ENCODE assay signal across 12 cellular contexts in genomic region chr10:48505394-48506112, GRCh38.
DNase-seq lines count a peak whose midpoint lies in the region; ATAC-seq and TF ChIP-seq lines count a peak whose summit lies in the region.
"Had no signal": no experiment of that assay in that cellular context is flagged by ENCODE, and none has a peak within 500 bp of the region (broad histone marks: within the 10 kb centered on the region; RNA-seq: fewer than 3 reads in every experiment).

No MANE protein-coding gene starts in this region.

- no peak overlapping the region for H3K23ac ChIP-seq in trophoblast cell (ENCODE audit: low read length)

- CTCF ChIA-PET in activated CD8-positive, alpha-beta T cell treated with anti-CD3 and anti-CD28 coated beads, Interleukin-2, amount 10 ng/mL, durations not matched to agents 7 days and 5 days (lab: Charles Lee) = interaction anchor here (1.7 kb wide), 1 partner anchor 142 kb away, joined by 15 read pairs; no protein-coding TSS in a partner anchor
- CTCF ChIA-PET in activated CD8-positive, alpha-beta T cell treated with anti-CD3 and anti-CD28 coated beads for 36 hours (lab: Charles Lee) = interaction anchor here (1.2 to 2.5 kb wide), 3 partner anchors 136 to 144 kb away, joined by 3 to 15 read pairs (median 3); no protein-coding TSS in a partner anchor
- CTCF ChIA-PET in PC-3 (lab: Charles Lee) = interaction anchor here (0.6 to 1.4 kb wide), 3 partner anchors 61 to 143 kb away, joined by 3 to 16 read pairs (median 8); no protein-coding TSS in a partner anchor

- intact Hi-C loops in activated CD8-positive, alpha-beta T cell treated with anti-CD3 and anti-CD28 coated beads for 36 hours (cut with micrococcal nuclease) = loop anchor here (10.0 kb wide), 1 partner anchor 141 kb away; no protein-coding TSS in a partner anchor
- intact Hi-C loops in PC-3 (cut with micrococcal nuclease) = loop anchor here (1.0 to 5.0 kb wide), 3 partner anchors 61 to 152 kb away; no protein-coding TSS in a partner anchor
- intact Hi-C loops in stomach (cut with DNase I; ENCODE audit: low total_unique reads) = no loop called here

- H3K14ac ChIP-seq in trophoblast cell (ENCODE audit: low read length) = no peak overlapping the region

- H3K27me3 ChIP-seq in PC-3 (ENCODE audit: low read length) = no peaks in the 10 kb centered on the region
- no peaks in the 10 kb centered on the region for H3K27me3 ChIP-seq in fibroblast of lung (ENCODE audit: control insufficient read depth, insufficient read depth, low read length)
- no peaks in the 10 kb centered on the region for H3K27me3 ChIP-seq in stomach
- no peaks in the 10 kb centered on the region for H3K27me3 ChIP-seq in trophoblast cell (ENCODE audit: insufficient read depth, low read length)
- H3K27me3 ChIP-seq: tibial artery had no signal

- no peak overlapping the region for H3K27ac Mint-ChIP-seq in activated CD8-positive, alpha-beta T cell treated with anti-CD3 and anti-CD28 coated beads, Interleukin-2, amount 10 ng/mL, durations not matched to agents 7 days and 5 days
- no peak overlapping the region for H3K27ac Mint-ChIP-seq in activated CD8-positive, alpha-beta T cell treated with anti-CD3 and anti-CD28 coated beads for 36 hours
- H3K27ac Mint-ChIP-seq: activated B cell treated with CpG ODN at 0.5 μM for 24 hours had no signal

- 74 to 79% (median 76%) methylated on average over 14 to 15 of the region's 15 CpGs for WGBS in stomach, 5 donors
- WGBS in trophoblast cell (ENCODE audit: extremely low coverage, insufficient coverage, insufficient read length) = no CpG with 5 or more reads among the region's 15 CpGs

- no peak overlapping the region for H3K4me2 ChIP-seq in PC-3 (ENCODE audit: low read length)
- no peak overlapping the region for H3K4me2 ChIP-seq in fibroblast of lung (ENCODE audit: extremely low read depth, insufficient read depth, low read length)
- no peak overlapping the region for H3K4me2 ChIP-seq in trophoblast cell (ENCODE audit: low read length)

- no peak for TF ChIP-seq CTCF in activated CD8-positive, alpha-beta T cell treated with anti-CD3 and anti-CD28 coated beads for 36 hours (IDR thresholded peaks at IDR 0.05)
- TF ChIP-seq CTCF in PC-3 (conservative IDR thresholded peaks at IDR 0.05; ENCODE audit: low read depth, low read length) = peak; percentile 48
- peak; percentile 4 to 26 for TF ChIP-seq CTCF in fibroblast of lung (conservative IDR thresholded peaks at IDR 0.05 in 1 of 2, IDR thresholded peaks at IDR 0.05 in 1 of 2; ENCODE audit: low read depth in 1 of 2, low read length in 2 of 2)
- TF ChIP-seq CTCF in stomach (IDR thresholded peaks at IDR 0.05) = no peak

- H2BK12ac ChIP-seq in trophoblast cell (ENCODE audit: low read length) = no peak overlapping the region

- H3K36me3 Mint-ChIP-seq in activated CD8-positive, alpha-beta T cell treated with anti-CD3 and anti-CD28 coated beads, Interleukin-2, amount 10 ng/mL, durations not matched to agents 7 days and 5 days (ENCODE audit: low read depth) = no peaks in the 10 kb centered on the region
- no peaks in the 10 kb centered on the region for H3K36me3 Mint-ChIP-seq in activated CD8-positive, alpha-beta T cell treated with anti-CD3 and anti-CD28 coated beads for 36 hours (ENCODE audit: low read depth)

- no peaks in the 10 kb centered on the region for H4K20me1 ChIP-seq in PC-3 (ENCODE audit: low read length)
- H4K20me1 ChIP-seq in fibroblast of lung (ENCODE audit: control insufficient read depth, extremely low read depth, insufficient read depth, low read length) = no peaks in the 10 kb centered on the region

- no peak overlapping the region for H2AK5ac ChIP-seq in trophoblast cell (ENCODE audit: low read length)

- no peak overlapping the region for H4K12ac ChIP-seq in trophoblast cell (ENCODE audit: low read depth, low read length)

- H3K27me3 Mint-ChIP-seq in activated CD8-positive, alpha-beta T cell treated with anti-CD3 and anti-CD28 coated beads, Interleukin-2, amount 10 ng/mL, durations not matched to agents 7 days and 5 days (ENCODE audit: low read depth) = peaks cover 2% of the 10 kb centered on the region
- H3K27me3 Mint-ChIP-seq in activated CD8-positive, alpha-beta T cell treated with anti-CD3 and anti-CD28 coated beads for 36 hours = peaks cover 1% of the 10 kb centered on the region
- H3K27me3 Mint-ChIP-seq: activated B cell treated with CpG ODN at 0.5 μM for 24 hours had no signal

- H3K36me3 ChIP-seq in PC-3 (ENCODE audit: low read depth, low read length) = no peaks in the 10 kb centered on the region
- H3K36me3 ChIP-seq in fibroblast of lung (ENCODE audit: control insufficient read depth, insufficient read depth, low read length) = peaks cover 5% of the 10 kb centered on the region
- no peaks in the 10 kb centered on the region for H3K36me3 ChIP-seq in stomach
- H3K36me3 ChIP-seq in trophoblast cell (ENCODE audit: control insufficient read depth in 1 of 2, insufficient read depth in 2 of 2, low read length in 2 of 2) = no peaks in the 10 kb centered on the region
- H3K36me3 ChIP-seq: tibial artery had no signal

- H3K4me3 Mint-ChIP-seq in activated CD8-positive, alpha-beta T cell treated with anti-CD3 and anti-CD28 coated beads, Interleukin-2, amount 10 ng/mL, durations not matched to agents 7 days and 5 days = no peak overlapping the region
- H3K4me3 Mint-ChIP-seq in activated CD8-positive, alpha-beta T cell treated with anti-CD3 and anti-CD28 coated beads for 36 hours = no peak overlapping the region
- H3K4me3 Mint-ChIP-seq: activated B cell treated with CpG ODN at 0.5 μM for 24 hours had no signal

- H3K79me1 ChIP-seq in trophoblast cell (ENCODE audit: low read length) = no peaks in the 10 kb centered on the region

- H3K9me2 ChIP-seq in PC-3 (replicated peaks; ENCODE audit: low read length) = no peaks in the 10 kb centered on the region

- H4K91ac ChIP-seq in trophoblast cell (ENCODE audit: low read depth, low read length) = no peak overlapping the region

- H3K4me3 ChIP-seq in PC-3 (ENCODE audit: low read length) (no peak overlapping the region), fibroblast of lung (replicated peaks in 1 of 4; ENCODE audit: control extremely low read depth in 1 of 4, insufficient read depth in 1 of 4, low read depth in 3 of 4, low read length in 4 of 4) (no peak overlapping the region), stomach (no peak overlapping the region), trophoblast cell (ENCODE audit: low read depth, low read length) (no peak overlapping the region)
- H3K4me3 ChIP-seq: tibial artery had no signal

- ATAC-seq in activated CD8-positive, alpha-beta T cell treated with anti-CD3 and anti-CD28 coated beads, Interleukin-2, amount 10 ng/mL, durations not matched to agents 7 days and 5 days = no peak
- no peak for ATAC-seq in activated CD8-positive, alpha-beta T cell treated with anti-CD3 and anti-CD28 coated beads for 36 hours
- no peak for ATAC-seq in PC-3
- ATAC-seq in HG02981 (IDR thresholded peaks at IDR 0.05; ENCODE audit: unreplicated experiment) = no peak
- ATAC-seq in GM21825 (IDR thresholded peaks at IDR 0.05; ENCODE audit: unreplicated experiment) = no peak

- H3K4me1 ChIP-seq in PC-3 (ENCODE audit: insufficient read depth, low read length) (peaks cover 9% of the 10 kb centered on the region; the same call in 1 of the 2 replicates), fibroblast of lung (ENCODE audit: control insufficient read depth, extremely low read depth, insufficient read depth, low read length) (peaks cover 17% of the 10 kb centered on the region), stomach (no peaks in the 10 kb centered on the region), trophoblast cell (ENCODE audit: control insufficient read depth in 1 of 2, insufficient read depth in 2 of 2, low read length in 2 of 2) (no peaks in the 10 kb centered on the region)
- H3K4me1 ChIP-seq: tibial artery had no signal

- H2AFZ ChIP-seq in PC-3 (ENCODE audit: low read length) = no peak overlapping the region
- no peak overlapping the region for H2AFZ ChIP-seq in fibroblast of lung (ENCODE audit: low read length)
- no peak overlapping the region for H2AFZ ChIP-seq in trophoblast cell (ENCODE audit: insufficient read depth, low read length, poor library complexity)

- H4K8ac ChIP-seq in trophoblast cell (ENCODE audit: low read depth, low read length) = no peak overlapping the region

- no TSS peak for BruUV-seq in PC-3 (replicated peaks; lab: Mats Ljungman, UMichigan)

- H3F3A ChIP-seq in PC-3 (ENCODE audit: low read length, unreplicated experiment) = no peaks in the 10 kb centered on the region

- no peak overlapping the region for H3K27ac ChIP-seq in PC-3 (ENCODE audit: low read length)
- H3K27ac ChIP-seq in fibroblast of lung (ENCODE audit: insufficient read depth, low read length) = no peak overlapping the region
- no peak overlapping the region for H3K27ac ChIP-seq in stomach
- no peak overlapping the region for H3K27ac ChIP-seq in trophoblast cell (ENCODE audit: low read depth, low read length)
- H3K27ac ChIP-seq: tibial artery had no signal

- H3K9ac ChIP-seq in PC-3 (ENCODE audit: low read length) = no peak overlapping the region
- H3K9ac ChIP-seq in fibroblast of lung (ENCODE audit: insufficient read depth, low read length) = no peak overlapping the region
- no peak overlapping the region for H3K9ac ChIP-seq in trophoblast cell (ENCODE audit: low read length)

- H3K4me1 Mint-ChIP-seq in activated CD8-positive, alpha-beta T cell treated with anti-CD3 and anti-CD28 coated beads, Interleukin-2, amount 10 ng/mL, durations not matched to agents 7 days and 5 days (ENCODE audit: low read depth) = no peaks in the 10 kb centered on the region
- H3K4me1 Mint-ChIP-seq in activated CD8-positive, alpha-beta T cell treated with anti-CD3 and anti-CD28 coated beads for 36 hours (ENCODE audit: low read depth) = no peaks in the 10 kb centered on the region

- peak; percentile 2 for DNase-seq in activated CD8-positive, alpha-beta T cell treated with anti-CD3 and anti-CD28 coated beads, Interleukin-2, amount 10 ng/mL, durations not matched to agents 7 days and 5 days
- DNase-seq in activated CD8-positive, alpha-beta T cell treated with anti-CD3 and anti-CD28 coated beads for 36 hours = no peak
- DNase-seq in PC-3 = no peak
- DNase-seq in fibroblast of lung (ENCODE audit: low read depth in 2 of 2) = no peak
- peak; percentile 17 for DNase-seq in stomach
- DNase-seq in trophoblast cell = no peak
- DNase-seq: activated B cell treated with CpG ODN at 0.5 μM for 24 hours; activated effector memory CD4-positive, alpha-beta T cell treated with anti-CD3 and anti-CD28 coated beads, Interleukin-2, amount 50 U/mL, for 16 hours; occipital lobe had no signal

- no peaks in the 10 kb centered on the region for H3K9me3 ChIP-seq in PC-3 (ENCODE audit: low read length)
- no peaks in the 10 kb centered on the region for H3K9me3 ChIP-seq in fibroblast of lung (ENCODE audit: control insufficient read depth, insufficient read depth, low read depth, low read length)
- no peaks in the 10 kb centered on the region for H3K9me3 ChIP-seq in stomach
- no peaks in the 10 kb centered on the region for H3K9me3 ChIP-seq in trophoblast cell (ENCODE audit: insufficient read depth, low read depth, low read length)
- H3K9me3 ChIP-seq: tibial artery had no signal

- H3K9me3 Mint-ChIP-seq in activated CD8-positive, alpha-beta T cell treated with anti-CD3 and anti-CD28 coated beads, Interleukin-2, amount 10 ng/mL, durations not matched to agents 7 days and 5 days (ENCODE audit: insufficient read depth) = no peaks in the 10 kb centered on the region
- H3K9me3 Mint-ChIP-seq in activated CD8-positive, alpha-beta T cell treated with anti-CD3 and anti-CD28 coated beads for 36 hours = no peaks in the 10 kb centered on the region
- H3K9me3 Mint-ChIP-seq: activated B cell treated with CpG ODN at 0.5 μM for 24 hours had no signal

- no peak for TF ChIP-seq POLR2A in stomach (IDR thresholded peaks at IDR 0.05)

- no peak overlapping the region for H3K4ac ChIP-seq in trophoblast cell (ENCODE audit: low read depth, low read length)

- POLR2A ChIA-PET in activated CD8-positive, alpha-beta T cell treated with anti-CD3 and anti-CD28 coated beads, Interleukin-2, amount 10 ng/mL, durations not matched to agents 7 days and 5 days (lab: Charles Lee) = no interaction called here
- POLR2A ChIA-PET in activated CD8-positive, alpha-beta T cell treated with anti-CD3 and anti-CD28 coated beads for 36 hours (lab: Charles Lee) = no interaction called here
- POLR2A ChIA-PET in PC-3 (lab: Charles Lee; ENCODE audit: unreplicated experiment) = no interaction called here

- TF ChIP-seq EP300 in stomach (IDR thresholded peaks at IDR 0.05) = no peak

- no peak overlapping the region for H2BK5ac ChIP-seq in trophoblast cell (ENCODE audit: low read depth, low read length, poor library complexity)

- H2BK120ac ChIP-seq in trophoblast cell (ENCODE audit: insufficient read depth, low read length, poor library complexity) = no peak overlapping the region

- no peak overlapping the region for H3K18ac ChIP-seq in trophoblast cell (ENCODE audit: low read length)

- no peaks in the 10 kb centered on the region for H3K79me2 ChIP-seq in PC-3 (ENCODE audit: low read length)
- H3K79me2 ChIP-seq in fibroblast of lung (ENCODE audit: control insufficient read depth, insufficient read depth, low read length) = peaks cover 87% of the 10 kb centered on the region
- H3K79me2 ChIP-seq in trophoblast cell (ENCODE audit: control insufficient read depth, insufficient read depth, low read length, poor library complexity) = no peaks in the 10 kb centered on the region

Comparison
In these comparisons a context has a peak if more than half of its experiments do, and no peak if none do; other contexts are left out.
1. DNase-seq: peak in activated CD8-positive, alpha-beta T cell treated with anti-CD3 and anti-CD28 coated beads, Interleukin-2, amount 10 ng/mL, durations not matched to agents 7 days and 5 days (single experiment) and stomach (single experiment); none in activated CD8-positive, alpha-beta T cell treated with anti-CD3 and anti-CD28 coated beads for 36 hours (single experiment), PC-3 (single experiment), fibroblast of lung (0 of 2) and trophoblast cell (0 of 2).
2. CTCF ChIP-seq: peak in PC-3 (single experiment) and fibroblast of lung (2 of 2); none in activated CD8-positive, alpha-beta T cell treated with anti-CD3 and anti-CD28 coated beads for 36 hours (single experiment) and stomach (0 of 7).